17 cellular contexts compared by ENCODE assay signal in the genomic region with DNA sequence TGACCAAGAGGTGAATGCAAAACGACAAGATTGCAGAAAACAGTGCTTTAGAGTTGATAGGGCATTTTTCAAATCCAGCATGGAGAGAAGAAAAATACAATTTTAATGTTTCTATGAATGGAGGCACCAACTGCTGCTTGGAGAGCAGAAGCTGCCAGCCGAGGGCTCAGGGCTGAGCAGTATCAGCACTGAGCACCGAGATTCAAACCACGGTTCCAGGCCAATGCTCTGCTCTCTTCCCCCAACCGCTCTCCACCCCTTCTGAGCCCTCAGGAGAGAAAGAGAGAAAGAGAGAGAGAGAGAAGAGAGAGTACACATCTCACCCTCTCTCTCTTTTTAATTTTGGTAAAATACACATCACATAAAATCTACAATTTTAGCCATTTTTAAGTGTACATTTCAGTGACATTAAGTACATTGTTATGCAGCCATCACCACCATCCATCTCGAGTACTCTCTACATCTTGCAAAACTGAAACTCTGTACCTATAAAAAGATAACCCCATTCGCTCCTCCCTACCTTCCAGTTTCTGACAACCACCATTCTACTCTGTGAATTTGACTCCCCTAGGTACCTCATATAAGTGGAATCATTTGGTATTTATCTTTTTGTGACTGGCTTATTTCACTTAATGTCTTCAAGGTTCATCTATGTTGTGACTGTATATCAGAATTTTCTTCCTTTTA.
"Had no signal": no experiment of that assay in that cellular context is flagged by ENCODE, and none has a peak within 500 bp of the region (broad histone marks: within the 10 kb centered on the region; RNA-seq: fewer than 3 reads in every experiment).

No MANE protein-coding gene starts in this region.

- H3K36me3 ChIP-seq: esophagus squamous epithelium, gastroesophageal sphincter, neutrophil, sigmoid colon, uterus had no signal

- H3K27me3 ChIP-seq: esophagus squamous epithelium, gastroesophageal sphincter, sigmoid colon, uterus had no signal

- H3K4me3 ChIP-seq: esophagus squamous epithelium, gastroesophageal sphincter, psoas muscle, sigmoid colon, skin epidermis, uterus had no signal

- H3K4me1 ChIP-seq: esophagus squamous epithelium, psoas muscle, uterus had no signal

- H3K27ac ChIP-seq: esophagus squamous epithelium, gastroesophageal sphincter, neutrophil, psoas muscle, sigmoid colon, skin epidermis, uterus had no signal

- DNase-seq: dermis blood vessel endothelial cell; esophagus squamous epithelium; foreskin fibroblast; glutamatergic neuron; islet precursor cell; mammary epithelial cell; naive thymus-derived CD4-positive, alpha-beta T cell; nephron progenitor cell; psoas muscle; sigmoid colon; stimulated activated CD4-positive, alpha-beta T cell treated with anti-CD3 and anti-CD28 coated beads, Interleukin-2, amount 100 ng/mL, for 24 hours; stimulated activated naive CD4-positive, alpha-beta T cell treated with Interleukin-2 at 50 U/mL for 16 hours; uterus had no signal

- H3K9me3 ChIP-seq: esophagus squamous epithelium, gastroesophageal sphincter, neutrophil, psoas muscle, sigmoid colon, uterus had no signal

- ATAC-seq: gastroesophageal sphincter; left lobe of liver; naive thymus-derived CD4-positive, alpha-beta T cell; psoas muscle had no signal
